ENCODE assay signal across 17 cellular contexts in the genomic region with DNA sequence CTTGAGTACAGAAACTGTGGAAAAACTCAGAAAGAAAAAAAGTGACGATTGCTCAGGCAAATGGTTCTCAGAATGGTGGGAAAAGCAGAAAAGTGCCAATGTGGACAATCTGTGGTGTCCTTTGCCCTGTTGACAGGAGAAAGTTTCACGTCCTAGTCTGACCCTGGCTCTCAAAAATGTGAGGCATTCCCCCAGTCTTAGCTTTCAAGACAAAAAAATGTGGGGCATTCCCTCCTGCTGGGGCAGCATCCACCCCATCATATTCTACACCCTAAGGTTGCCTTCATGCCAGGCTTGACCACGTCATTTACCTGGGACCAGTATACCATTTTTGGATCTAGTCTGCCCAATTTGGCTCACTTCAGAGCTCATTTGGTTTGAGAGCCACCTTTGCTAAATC.
"Had no signal": no experiment of that assay in that cellular context is flagged by ENCODE, and none has a peak within 500 bp of the region (broad histone marks: within the 10 kb centered on the region; RNA-seq: fewer than 3 reads in every experiment).

No MANE protein-coding gene starts in this region.

- H3K4me1 Mint-ChIP-seq: stimulated activated naive CD8-positive, alpha-beta T cell treated with anti-CD3 and anti-CD28 coated beads, Interleukin-15, amount 100 ng/mL, for 72 hours had no signal

- H3K27ac ChIP-seq: brain microvascular endothelial cell, psoas muscle, sigmoid colon, thoracic aorta had no signal

- H3K36me3 ChIP-seq: brain microvascular endothelial cell, sigmoid colon, thoracic aorta had no signal

- H3K9me3 Mint-ChIP-seq: activated CD4-positive, alpha-beta memory T cell treated with anti-CD3 and anti-CD28 coated beads for 36 hours; activated T-cell treated with anti-CD3 and anti-CD28 coated beads, Interleukin-2, amount 50 U/mL, for 4 hours; nephron; stimulated activated naive CD8-positive, alpha-beta T cell treated with anti-CD3 and anti-CD28 coated beads, Interleukin-15, amount 100 ng/mL, for 72 hours had no signal

- DNase-seq: activated CD4-positive, alpha-beta memory T cell treated with anti-CD3 and anti-CD28 coated beads for 36 hours; activated effector memory CD4-positive, alpha-beta T cell treated with anti-CD3 and anti-CD28 coated beads, Interleukin-2, amount 50 U/mL, for 16 hours; activated T-cell treated with anti-CD3 and anti-CD28 coated beads, Interleukin-2, amount 50 U/mL, for 4 hours; amygdala; brain microvascular endothelial cell; cerebellar nuclear complex; hypothalamus; islet precursor cell; psoas muscle; sigmoid colon; stimulated activated CD4-positive, alpha-beta T cell treated with anti-CD3 and anti-CD28 coated beads, Interleukin-4, amount 100 ng/mL, for 1 hour; stimulated activated naive CD8-positive, alpha-beta T cell treated with anti-CD3 and anti-CD28 coated beads, Interleukin-15, amount 100 ng/mL, for 72 hours had no signal

- H3K4me3 Mint-ChIP-seq: activated CD4-positive, alpha-beta memory T cell treated with anti-CD3 and anti-CD28 coated beads for 36 hours; activated naive CD8-positive, alpha-beta T cell; activated T-cell treated with anti-CD3 and anti-CD28 coated beads, Interleukin-2, amount 50 U/mL, for 4 hours; nephron; stimulated activated naive CD8-positive, alpha-beta T cell treated with anti-CD3 and anti-CD28 coated beads, Interleukin-15, amount 100 ng/mL, for 72 hours had no signal

- H3K27ac Mint-ChIP-seq: activated CD4-positive, alpha-beta memory T cell treated with anti-CD3 and anti-CD28 coated beads for 36 hours; activated naive CD8-positive, alpha-beta T cell; nephron had no signal

- ATAC-seq: activated T-cell treated with anti-CD3 and anti-CD28 coated beads, Interleukin-2, amount 50 U/mL, for 4 hours; esophagus mucosa; left lobe of liver; psoas muscle; stimulated activated naive CD8-positive, alpha-beta T cell treated with anti-CD3 and anti-CD28 coated beads, Interleukin-15, amount 100 ng/mL, for 72 hours had no signal

- H3K4me3 ChIP-seq: psoas muscle, sigmoid colon, thoracic aorta had no signal

- H3K36me3 Mint-ChIP-seq: activated CD4-positive, alpha-beta memory T cell treated with anti-CD3 and anti-CD28 coated beads for 36 hours; activated naive CD8-positive, alpha-beta T cell had no signal

- H3K27me3 Mint-ChIP-seq: activated CD4-positive, alpha-beta memory T cell treated with anti-CD3 and anti-CD28 coated beads for 36 hours; activated naive CD8-positive, alpha-beta T cell; stimulated activated naive CD8-positive, alpha-beta T cell treated with anti-CD3 and anti-CD28 coated beads, Interleukin-15, amount 100 ng/mL, for 72 hours had no signal

- H3K4me1 ChIP-seq: psoas muscle had no signal

- H3K9me3 ChIP-seq: psoas muscle, sigmoid colon, thoracic aorta had no signal

- H3K27me3 ChIP-seq: brain microvascular endothelial cell, sigmoid colon had no signal
